ENCODE assay signal across 12 cellular contexts in genomic region chr14:53147208-53147607, GRCh38. TPM values are rescaled to one million over a fixed set of nuclear protein-coding genes. Genes with fewer than 3 reads are reported as not detected.
DNase-seq lines count a peak whose midpoint lies in the region; ATAC-seq, FAIRE-seq and TF ChIP-seq lines count a peak whose summit lies in the region.
"Had no signal": no experiment of that assay in that cellular context is flagged by ENCODE, and none has a peak within 500 bp of the region (broad histone marks: within the 10 kb centered on the region; RNA-seq: fewer than 3 reads in every experiment).

No MANE protein-coding gene starts in this region.

- H3K9me3 Mint-ChIP-seq in activated CD8-positive, alpha-beta T cell treated with anti-CD3 and anti-CD28 coated beads, Interleukin-2, amount 10 ng/mL, durations not matched to agents 7 days and 5 days (ENCODE audit: insufficient read depth), result peaks cover 14% of the 10 kb centered on the region

- in situ Hi-C loops in KBM-7 (cut with MboI; ENCODE audit: low pct_unique_long_range_greater_than_20kb, low sequenced_read_pairs), result no loop called here

- no peak overlapping the region for H3K4me3 ChIP-seq in lower leg skin (ENCODE audit: low read depth, poor library complexity, severe bottlenecking)
- H3K4me3 ChIP-seq: gastroesophageal sphincter, uterus had no signal

- intact Hi-C loops in lower leg skin (cut with DNase I; ENCODE audit: low total_unique reads), result no loop called here

- peak overlapping the region; percentile 53 for H3K4me3 Mint-ChIP-seq in activated CD8-positive, alpha-beta T cell treated with anti-CD3 and anti-CD28 coated beads, Interleukin-2, amount 10 ng/mL, durations not matched to agents 7 days and 5 days

- 84 to 93% methylated on average over 2 of the region's 2 CpGs for WGBS in lower leg skin, 2 donors

- TF ChIP-seq POLR2A in GM12891 (IDR thresholded peaks at IDR 0.05; ENCODE audit: low read depth, low read length) (no peak), lower leg skin (IDR thresholded peaks at IDR 0.05) (no peak)

- H3K4me1 Mint-ChIP-seq in activated CD8-positive, alpha-beta T cell treated with anti-CD3 and anti-CD28 coated beads, Interleukin-2, amount 10 ng/mL, durations not matched to agents 7 days and 5 days (ENCODE audit: low read depth), result peaks cover 77% of the 10 kb centered on the region

- CTCF ChIA-PET in activated CD8-positive, alpha-beta T cell treated with anti-CD3 and anti-CD28 coated beads, Interleukin-2, amount 10 ng/mL, durations not matched to agents 7 days and 5 days (lab: Charles Lee), result interaction anchor here (7.6 kb wide), 1 partner anchor 38 kb away, joined by 82 read pairs; no protein-coding TSS in a partner anchor

- peak; percentile 43 for ATAC-seq in GM19397 (IDR thresholded peaks at IDR 0.05; ENCODE audit: unreplicated experiment)
- peak; percentile 42 for ATAC-seq in HG03159 (IDR thresholded peaks at IDR 0.05; ENCODE audit: unreplicated experiment)
- ATAC-seq in activated CD8-positive, alpha-beta T cell treated with anti-CD3 and anti-CD28 coated beads, Interleukin-2, amount 10 ng/mL, durations not matched to agents 7 days and 5 days, result no peak
- ATAC-seq: gastroesophageal sphincter had no signal

- peaks cover 65% of the 10 kb centered on the region for H3K36me3 Mint-ChIP-seq in activated CD8-positive, alpha-beta T cell treated with anti-CD3 and anti-CD28 coated beads, Interleukin-2, amount 10 ng/mL, durations not matched to agents 7 days and 5 days (ENCODE audit: low read depth)

- POLR2A ChIA-PET in activated CD8-positive, alpha-beta T cell treated with anti-CD3 and anti-CD28 coated beads, Interleukin-2, amount 10 ng/mL, durations not matched to agents 7 days and 5 days (lab: Charles Lee), result no interaction called here

- DNase-seq in GM12891 (ENCODE audit: insufficient read length, low spot score) (no peak), NCI-H2029 treated with DMSO at 0.1 percent for 48 hours (lab: John Stamatoyannopoulos, UW) (no peak), NCI-H128 (lab: John Stamatoyannopoulos, UW; ENCODE audit: unreplicated experiment) (no peak), lower leg skin (ENCODE audit: low spot score in 2 of 2) (no peak), KBM-7 (no peak)
- no peak for DNase-seq in activated CD8-positive, alpha-beta T cell treated with anti-CD3 and anti-CD28 coated beads, Interleukin-2, amount 10 ng/mL, durations not matched to agents 7 days and 5 days
- DNase-seq: activated gamma-delta T cell treated with Interleukin-2 at 50 U/mL for 16 hours, Caco-2, uterus had no signal

- H3K27ac Mint-ChIP-seq in activated CD8-positive, alpha-beta T cell treated with anti-CD3 and anti-CD28 coated beads, Interleukin-2, amount 10 ng/mL, durations not matched to agents 7 days and 5 days, result peak overlapping the region; percentile 60

- no peaks in the 10 kb centered on the region for H3K27me3 Mint-ChIP-seq in activated CD8-positive, alpha-beta T cell treated with anti-CD3 and anti-CD28 coated beads, Interleukin-2, amount 10 ng/mL, durations not matched to agents 7 days and 5 days (ENCODE audit: low read depth)

- no peak for TF ChIP-seq CTCF in lower leg skin (IDR thresholded peaks at IDR 0.05)

- FAIRE-seq in GM12891 (lab: Jason Lieb, UNC), result no peak

TF ChIP-seq in GM12891, 5 proteins besides CTCF, POLR2A, EP300 and RAD21:
- TF ChIP-seq POU2F2 (IDR thresholded peaks at IDR 0.05; ENCODE audit: low read depth, low read length), result peak; percentile 88
- TF ChIP-seq SPI1 (IDR thresholded peaks at IDR 0.05; ENCODE audit: low read depth, low read length), result no peak
TF ChIP-seq in GM12891: peak in this region for 1.

RNA-seq across cellular contexts. Expression of gene DDHD1, which starts 5.9 kb away (rescaled TPM):
- 9.3 TPM for polyA plus RNA-seq in GM12891 (2012; ENCODE audit: low read depth, missing spikeins)
- 10 to 100 TPM; 51.8 to 56.8 TPM for total RNA-seq in activated CD8-positive, alpha-beta T cell treated with anti-CD3 and anti-CD28 coated beads, Interleukin-2, amount 10 ng/mL, durations not matched to agents 7 days and 5 days
- total RNA-seq in lower leg skin, result 10 to 100 TPM in 3 of 4 donors, 1 to 10 TPM in 1; 9.7 to 19.4 (median 14.6) TPM
